In the genomic region with DNA sequence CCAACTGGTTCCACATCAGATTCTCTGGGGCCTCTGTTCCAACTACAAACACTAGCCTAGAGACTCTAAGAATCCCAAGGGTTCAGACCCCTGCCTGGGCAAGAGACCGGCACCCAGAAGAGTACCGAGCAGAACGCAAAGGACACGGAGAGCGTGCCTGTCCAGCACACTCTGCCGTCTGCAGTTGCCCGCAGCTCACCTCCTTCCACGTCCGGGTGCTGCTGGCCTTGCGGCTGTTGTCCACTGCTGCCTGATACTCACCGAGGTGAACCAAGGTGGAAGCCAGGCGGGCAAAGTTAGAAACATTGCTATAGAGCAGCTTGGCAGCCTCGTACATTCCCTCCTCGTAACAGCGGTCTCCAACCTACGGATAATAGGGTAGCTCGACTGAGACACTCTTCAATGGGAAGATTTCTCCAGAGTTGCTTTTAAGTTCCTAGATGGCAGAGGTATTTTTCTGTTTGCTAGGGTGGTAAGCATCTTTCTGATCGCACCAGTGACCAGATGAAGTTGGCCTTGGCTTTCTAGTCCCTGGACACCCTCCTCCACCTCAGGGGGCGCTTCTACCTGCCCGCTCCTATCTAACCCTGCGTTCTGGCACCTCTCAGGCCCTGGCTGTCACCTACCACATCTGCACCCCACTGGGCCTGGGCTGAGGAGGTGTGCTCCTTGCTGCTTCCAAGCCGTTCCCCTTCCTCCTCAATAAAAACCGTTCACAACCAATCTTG, we compare ENCODE assay signal across 1 cellular context.
TF ChIP-seq lines count a peak whose summit lies in the region.

No MANE protein-coding gene starts in this region.

TF ChIP-seq in K562, 482 proteins besides CTCF, POLR2A, EP300 and RAD21 (continued from another document):
- TF ChIP-seq, protein P1, sequence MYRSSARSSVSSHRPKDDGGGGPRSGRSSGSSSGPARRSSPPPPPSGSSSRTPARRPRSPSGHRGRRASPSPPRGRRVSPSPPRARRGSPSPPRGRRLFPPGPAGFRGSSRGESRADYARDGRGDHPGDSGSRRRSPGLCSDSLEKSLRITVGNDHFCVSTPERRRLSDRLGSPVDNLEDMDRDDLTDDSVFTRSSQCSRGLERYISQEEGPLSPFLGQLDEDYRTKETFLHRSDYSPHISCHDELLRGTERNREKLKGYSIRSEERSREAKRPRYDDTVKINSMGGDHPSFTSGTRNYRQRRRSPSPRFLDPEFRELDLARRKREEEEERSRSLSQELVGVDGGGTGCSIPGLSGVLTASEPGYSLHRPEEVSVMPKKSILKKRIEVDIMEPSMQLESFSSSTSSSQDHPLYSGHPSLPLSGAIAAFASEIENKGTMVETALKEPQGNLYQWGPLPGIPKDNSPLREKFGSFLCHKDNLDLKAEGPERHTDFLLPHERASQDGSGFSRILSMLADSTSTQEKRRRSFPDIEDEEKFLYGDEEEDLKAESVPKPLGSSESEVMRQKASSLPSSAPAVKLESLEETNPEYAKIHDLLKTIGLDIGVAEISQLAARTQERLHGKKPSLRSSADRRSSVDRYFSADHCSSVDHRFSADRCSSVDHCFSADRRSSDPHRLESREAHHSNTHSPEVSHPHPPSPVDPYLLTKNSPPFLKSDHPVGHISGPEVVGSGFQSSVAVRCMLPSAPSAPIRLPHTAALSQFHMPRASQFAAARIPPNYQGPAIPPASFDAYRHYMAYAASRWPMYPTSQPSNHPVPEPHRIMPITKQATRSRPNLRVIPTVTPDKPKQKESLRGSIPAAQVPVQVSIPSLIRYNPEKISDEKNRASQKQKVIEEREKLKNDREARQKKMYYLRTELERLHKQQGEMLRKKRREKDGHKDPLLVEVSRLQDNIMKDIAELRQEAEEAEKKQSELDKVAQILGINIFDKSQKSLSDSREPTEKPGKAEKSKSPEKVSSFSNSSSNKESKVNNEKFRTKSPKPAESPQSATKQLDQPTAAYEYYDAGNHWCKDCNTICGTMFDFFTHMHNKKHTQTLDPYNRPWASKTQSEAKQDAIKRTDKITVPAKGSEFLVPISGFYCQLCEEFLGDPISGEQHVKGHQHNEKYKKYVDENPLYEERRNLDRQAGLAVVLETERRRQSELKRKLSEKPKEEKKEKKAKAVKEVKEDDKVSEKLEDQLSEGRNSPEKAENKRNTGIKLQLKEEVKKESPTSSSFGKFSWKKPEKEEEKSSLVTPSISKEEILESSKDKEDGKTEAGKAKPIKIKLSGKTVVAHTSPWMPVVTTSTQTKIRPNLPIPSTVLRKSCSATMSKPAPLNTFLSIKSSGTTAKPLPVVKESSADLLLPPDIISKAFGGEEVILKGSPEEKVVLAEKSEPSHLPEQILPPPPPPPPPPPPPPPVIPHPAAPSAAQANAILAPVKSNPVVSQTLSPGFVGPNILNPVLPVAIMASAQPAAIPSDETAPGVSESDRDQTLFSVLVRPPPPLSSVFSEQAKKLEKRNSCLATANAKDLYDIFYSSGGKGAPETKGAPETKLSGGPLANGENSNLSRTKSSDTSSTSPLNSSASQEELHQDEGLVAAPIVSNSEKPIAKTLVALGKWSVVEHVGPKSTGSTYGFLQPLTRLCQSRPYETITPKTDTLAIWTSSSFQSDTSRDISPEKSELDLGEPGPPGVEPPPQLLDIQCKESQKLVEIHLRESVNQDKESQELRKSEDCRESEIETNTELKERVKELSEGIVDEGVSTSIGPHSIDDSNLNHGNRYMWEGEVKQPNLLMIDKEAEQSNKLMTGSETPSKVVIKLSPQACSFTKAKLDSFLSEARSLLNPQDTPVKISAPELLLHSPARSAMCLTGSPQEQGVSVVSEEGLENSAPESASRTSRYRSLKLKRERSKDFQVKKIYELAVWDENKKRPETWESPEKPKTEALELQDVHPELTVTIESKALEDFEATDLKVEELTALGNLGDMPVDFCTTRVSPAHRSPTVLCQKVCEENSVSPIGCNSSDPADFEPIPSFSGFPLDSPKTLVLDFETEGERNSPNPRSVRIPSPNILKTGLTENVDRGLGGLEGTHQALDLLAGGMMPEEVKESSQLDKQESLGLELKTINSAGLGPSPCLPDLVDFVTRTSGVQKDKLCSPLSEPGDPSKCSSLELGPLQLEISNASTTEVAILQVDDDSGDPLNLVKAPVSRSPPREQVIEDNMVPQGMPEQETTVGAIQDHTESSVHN (IDR thresholded peaks at IDR 0.05; ENCODE audit: borderline replicate concordance in 1 of 2, low read depth in 1 of 2) = no peak
- TF ChIP-seq EGR1 (conservative IDR thresholded peaks at IDR 0.05) (no peak), ZNF282 (CRISPR knock-in tag; IDR thresholded peaks at IDR 0.05) (no peak), PTTG1 (tag; IDR thresholded peaks at IDR 0.05; ENCODE audit: low read depth) (no peak), BDP1 (IDR thresholded peaks at IDR 0.05; ENCODE audit: insufficient read depth, insufficient read length) (no peak)
TF ChIP-seq in K562: peak in this region for 27.
